In the genomic region with DNA sequence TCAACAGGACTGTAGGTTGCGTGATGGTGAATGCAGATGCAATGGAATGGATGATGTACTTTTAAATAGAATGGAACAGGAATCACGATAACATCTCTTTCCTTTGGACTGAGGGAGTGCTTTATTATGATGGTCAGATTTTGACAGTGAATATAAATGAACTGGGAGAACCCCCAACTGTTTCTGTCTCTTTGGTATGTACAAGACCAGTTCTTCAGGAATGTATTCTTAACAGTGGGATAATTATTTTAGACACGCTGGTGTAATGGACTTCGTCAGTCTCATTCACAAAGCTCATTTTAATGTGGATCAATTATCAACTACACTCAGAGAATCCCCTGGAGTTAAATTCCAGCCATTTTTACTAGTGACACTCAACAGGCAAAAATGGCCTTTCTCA, we compare ENCODE assay signal across 30 cellular contexts.
A peak's percentile ranks its signal among the peaks of the same experiment; 100 is the strongest.
DNase-seq lines count a peak whose midpoint lies in the region; ATAC-seq and TF ChIP-seq lines count a peak whose summit lies in the region.
"Had no signal": no experiment of that assay in that cellular context is flagged by ENCODE, and none has a peak within 500 bp of the region (broad histone marks: within the 10 kb centered on the region; RNA-seq: fewer than 3 reads in every experiment).

No MANE protein-coding gene starts in this region.

- ATAC-seq in activated CD8-positive, alpha-beta T cell treated with anti-CD3 and anti-CD28 coated beads, Interleukin-2, amount 10 ng/mL, durations not matched to agents 7 days and 5 days: no peak
- no peak for ATAC-seq in gastroesophageal sphincter
- ATAC-seq: gastrocnemius medialis, HepG2, lower lobe of right lung had no signal

- no peak for TF ChIP-seq POLR2A in gastroesophageal sphincter (IDR thresholded peaks at IDR 0.05)

- H3K79me2 ChIP-seq in SK-N-SH (ENCODE audit: insufficient read depth): no peaks in the 10 kb centered on the region

- POLR2A ChIA-PET in SK-N-SH (lab: Yijun Ruan, JAX): no interaction called here
- POLR2A ChIA-PET in activated CD8-positive, alpha-beta T cell treated with anti-CD3 and anti-CD28 coated beads, Interleukin-2, amount 10 ng/mL, durations not matched to agents 7 days and 5 days (lab: Charles Lee): no interaction called here

- H3K9me3 Mint-ChIP-seq in activated CD8-positive, alpha-beta T cell treated with anti-CD3 and anti-CD28 coated beads, Interleukin-2, amount 10 ng/mL, durations not matched to agents 7 days and 5 days (ENCODE audit: insufficient read depth): peaks cover 13% of the 10 kb centered on the region

- no peaks in the 10 kb centered on the region for H3F3A ChIP-seq in SK-N-SH (replicated peaks; ENCODE audit: insufficient read depth)

- H3K36me3 ChIP-seq in SK-N-SH (replicated peaks in 1 of 2; ENCODE audit: control insufficient read depth in 1 of 2, insufficient read depth in 2 of 2, low read length in 1 of 2) (no peaks in the 10 kb centered on the region), rectal smooth muscle tissue (ENCODE audit: control insufficient read depth, insufficient read depth, low read length) (no peaks in the 10 kb centered on the region), gastroesophageal sphincter (no peaks in the 10 kb centered on the region)
- H3K36me3 ChIP-seq: BLaER1, gastrocnemius medialis, lower lobe of right lung, prostate gland had no signal

- CTCF ChIA-PET in SK-N-SH (lab: Yijun Ruan, JAX): no interaction called here
- CTCF ChIA-PET in activated CD8-positive, alpha-beta T cell treated with anti-CD3 and anti-CD28 coated beads, Interleukin-2, amount 10 ng/mL, durations not matched to agents 7 days and 5 days (lab: Charles Lee): no interaction called here

- H3K4me1 Mint-ChIP-seq in activated CD8-positive, alpha-beta T cell treated with anti-CD3 and anti-CD28 coated beads, Interleukin-2, amount 10 ng/mL, durations not matched to agents 7 days and 5 days (ENCODE audit: low read depth): no peaks in the 10 kb centered on the region
- H3K4me1 Mint-ChIP-seq: activated B cell treated with CpG ODN at 0.5 μM for 24 hours; activated naive CD8-positive, alpha-beta T cell treated with anti-CD3 and anti-CD28 coated beads for 36 hours had no signal

- TF ChIP-seq EP300 in SK-N-SH (IDR thresholded peaks at IDR 0.05; ENCODE audit: borderline replicate concordance in 1 of 2, low read depth in 1 of 2, low read length in 1 of 2): peak in 1 of 2 experiments; percentile 33; a peak in 1 of 4 replicates
- no peak for TF ChIP-seq EP300 in gastroesophageal sphincter (IDR thresholded peaks at IDR 0.05)

- H3K36me3 Mint-ChIP-seq in activated CD8-positive, alpha-beta T cell treated with anti-CD3 and anti-CD28 coated beads, Interleukin-2, amount 10 ng/mL, durations not matched to agents 7 days and 5 days (ENCODE audit: low read depth): no peaks in the 10 kb centered on the region
- H3K36me3 Mint-ChIP-seq: activated CD4-positive, alpha-beta memory T cell treated with anti-CD3 and anti-CD28 coated beads for 36 hours; activated naive CD8-positive, alpha-beta T cell treated with anti-CD3 and anti-CD28 coated beads for 36 hours had no signal

- H3K27ac ChIP-seq in SK-N-SH (ENCODE audit: low read depth in 2 of 2, low read length in 1 of 2) (peak overlapping the region in 1 of 2 experiments; percentile 92; a peak in 2 of 4 replicates), rectal smooth muscle tissue (ENCODE audit: low read depth, low read length) (peak overlapping the region; percentile 40), gastroesophageal sphincter (peak overlapping the region in 2 of 4 donors; percentile 39 to 56)
- H3K27ac ChIP-seq: BLaER1, gastrocnemius medialis, lower lobe of right lung, RWPE1 had no signal

- no peaks in the 10 kb centered on the region for H4K20me1 ChIP-seq in SK-N-SH (ENCODE audit: insufficient read depth)
- H4K20me1 ChIP-seq: BLaER1 had no signal

- TF ChIP-seq CTCF in SK-N-SH (IDR thresholded peaks at IDR 0.05) (no peak), fibroblast of villous mesenchyme (IDR thresholded peaks at IDR 0.05; ENCODE audit: insufficient read depth, low read depth, low read length) (no peak), gastroesophageal sphincter (IDR thresholded peaks at IDR 0.05) (no peak)

- H3K9ac ChIP-seq in SK-N-SH (no peak overlapping the region), rectal smooth muscle tissue (ENCODE audit: low read length) (no peak overlapping the region)
- H3K9ac ChIP-seq: BLaER1 had no signal

- no peaks in the 10 kb centered on the region; a peak in 1 of 4 replicates for H3K4me1 ChIP-seq in SK-N-SH (ENCODE audit: control insufficient read depth in 1 of 2, insufficient read depth in 2 of 2, low read depth in 1 of 2, low read length in 1 of 2)
- peaks cover 18% of the 10 kb centered on the region for H3K4me1 ChIP-seq in rectal smooth muscle tissue (ENCODE audit: control insufficient read depth, insufficient read depth, low read length)
- H3K4me1 ChIP-seq in gastroesophageal sphincter: peaks cover 4 to 22% (median 10%) of the 10 kb centered on the region in 3 donors
- H3K4me1 ChIP-seq: BLaER1, lower lobe of right lung, prostate gland had no signal

- H3K27ac Mint-ChIP-seq in activated CD8-positive, alpha-beta T cell treated with anti-CD3 and anti-CD28 coated beads, Interleukin-2, amount 10 ng/mL, durations not matched to agents 7 days and 5 days: no peak overlapping the region
- H3K27ac Mint-ChIP-seq: activated B cell treated with CpG ODN at 0.5 μM for 24 hours; activated CD4-positive, alpha-beta memory T cell treated with anti-CD3 and anti-CD28 coated beads for 36 hours; activated naive CD8-positive, alpha-beta T cell treated with anti-CD3 and anti-CD28 coated beads for 36 hours had no signal

- no peaks in the 10 kb centered on the region for H3K9me2 ChIP-seq in SK-N-SH

- no peak overlapping the region for H3K4me2 ChIP-seq in SK-N-SH
- H3K4me2 ChIP-seq: BLaER1 had no signal

- H3K4me3 ChIP-seq in SK-N-SH (ENCODE audit: low read depth in 2 of 2, low read length in 1 of 2) (no peak overlapping the region), fibroblast of villous mesenchyme (ENCODE audit: low read depth, low read length) (no peak overlapping the region), rectal smooth muscle tissue (ENCODE audit: low read length) (no peak overlapping the region), gastroesophageal sphincter (no peak overlapping the region)
- H3K4me3 ChIP-seq: BLaER1, gastrocnemius medialis, lower lobe of right lung, prostate gland, skin epidermis had no signal

- H3K27me3 ChIP-seq in SK-N-SH (ENCODE audit: insufficient read depth) (no peaks in the 10 kb centered on the region), rectal smooth muscle tissue (ENCODE audit: control insufficient read depth, insufficient read depth, low read length) (no peaks in the 10 kb centered on the region), gastroesophageal sphincter (no peaks in the 10 kb centered on the region)
- H3K27me3 ChIP-seq: BLaER1, gastrocnemius medialis had no signal

- TF ChIP-seq RAD21 in SK-N-SH (IDR thresholded peaks at IDR 0.05; ENCODE audit: low read length): no peak

- H2AFZ ChIP-seq in SK-N-SH (ENCODE audit: low read depth): no peak overlapping the region

- H3K4me3 Mint-ChIP-seq in activated CD8-positive, alpha-beta T cell treated with anti-CD3 and anti-CD28 coated beads, Interleukin-2, amount 10 ng/mL, durations not matched to agents 7 days and 5 days: no peak overlapping the region
- H3K4me3 Mint-ChIP-seq: activated B cell treated with CpG ODN at 0.5 μM for 24 hours; activated CD4-positive, alpha-beta memory T cell treated with anti-CD3 and anti-CD28 coated beads for 36 hours; activated naive CD8-positive, alpha-beta T cell treated with anti-CD3 and anti-CD28 coated beads for 36 hours had no signal

- H3K9me3 ChIP-seq in SK-N-SH (0 out of 2 replicates have a peak, but pooled peaks cover 4% of the 10 kb centered on the region), gastroesophageal sphincter (peaks cover 0 to 8% (median 0%) of the 10 kb centered on the region in 3 donors)
- H3K9me3 ChIP-seq: prostate gland had no signal

- peak; percentile 4 for DNase-seq in ELF-1 (ENCODE audit: low read depth, low spot score)
- DNase-seq in SK-N-SH: no peak
- peak; percentile 6 for DNase-seq in fibroblast of villous mesenchyme (ENCODE audit: low read depth)
- DNase-seq in NCI-H510A (lab: John Stamatoyannopoulos, UW): no peak
- no peak for DNase-seq in activated CD8-positive, alpha-beta T cell treated with anti-CD3 and anti-CD28 coated beads, Interleukin-2, amount 10 ng/mL, durations not matched to agents 7 days and 5 days
- DNase-seq in stimulated activated CD4-positive, alpha-beta T cell treated with anti-CD3 and anti-CD28 coated beads, Interleukin-2, amount 100 ng/mL, for 48 hours: no peak
- DNase-seq: activated B cell treated with CpG ODN at 0.5 μM for 24 hours; activated CD4-positive, alpha-beta memory T cell treated with anti-CD3 and anti-CD28 coated beads for 36 hours; activated naive CD8-positive, alpha-beta T cell treated with anti-CD3 and anti-CD28 coated beads for 36 hours; Caco-2; DMS79 treated with DMSO at 0.1 percent for 48 hours; effector CD8-positive, alpha-beta T cell; gastrocnemius medialis; H7; islet precursor cell; Kasumi-1; lower lobe of right lung; NCI-H1105 treated with DMSO at 0.1 percent for 48 hours; NCI-H2029 treated with DMSO at 0.1 percent for 48 hours; NCI-H226; NCI-H82; stimulated activated CD4-positive, alpha-beta T cell treated with anti-CD3 and anti-CD28 coated beads, Interleukin-1b, Interleukin-23, amount 100 ng/mL, for 48 hours; T-helper 9 cell had no signal

- WGBS in SK-N-SH (ENCODE audit: low lambda C conversion rate): 47% methylated on average over 4 of the region's 4 CpGs
- WGBS in gastroesophageal sphincter (ENCODE audit: low coverage in 1 of 2), 2 donors: 13 to 43% methylated on average over 4 of the region's 4 CpGs

- H3K27me3 Mint-ChIP-seq in activated CD8-positive, alpha-beta T cell treated with anti-CD3 and anti-CD28 coated beads, Interleukin-2, amount 10 ng/mL, durations not matched to agents 7 days and 5 days (ENCODE audit: low read depth): no peaks in the 10 kb centered on the region
- H3K27me3 Mint-ChIP-seq: activated B cell treated with CpG ODN at 0.5 μM for 24 hours; activated CD4-positive, alpha-beta memory T cell treated with anti-CD3 and anti-CD28 coated beads for 36 hours had no signal

TF ChIP-seq in SK-N-SH, 30 proteins besides CTCF, POLR2A, EP300 and RAD21:
- TF ChIP-seq, protein P1, sequence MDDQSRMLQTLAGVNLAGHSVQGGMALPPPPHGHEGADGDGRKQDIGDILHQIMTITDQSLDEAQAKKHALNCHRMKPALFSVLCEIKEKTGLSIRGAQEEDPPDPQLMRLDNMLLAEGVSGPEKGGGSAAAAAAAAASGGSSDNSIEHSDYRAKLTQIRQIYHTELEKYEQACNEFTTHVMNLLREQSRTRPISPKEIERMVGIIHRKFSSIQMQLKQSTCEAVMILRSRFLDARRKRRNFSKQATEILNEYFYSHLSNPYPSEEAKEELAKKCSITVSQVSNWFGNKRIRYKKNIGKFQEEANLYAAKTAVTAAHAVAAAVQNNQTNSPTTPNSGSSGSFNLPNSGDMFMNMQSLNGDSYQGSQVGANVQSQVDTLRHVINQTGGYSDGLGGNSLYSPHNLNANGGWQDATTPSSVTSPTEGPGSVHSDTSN (IDR thresholded peaks at IDR 0.05): peak; percentile 60; the same call in 1 of the 2 replicates
- TF ChIP-seq RCOR1 (IDR thresholded peaks at IDR 0.05; ENCODE audit: low read length) (no peak), TCF12 (IDR thresholded peaks at IDR 0.05) (peak; percentile 60), FOXJ3 (CRISPR knock-in tag; IDR thresholded peaks at IDR 0.05) (no peak), JUND (IDR thresholded peaks at IDR 0.05) (0 out of 2 replicates have a peak, but pooled peaks have one; percentile 11)

Comparison
In these comparisons a context has a peak if more than half of its experiments do, and no peak if none do; other contexts are left out.
1. DNase-seq: peak in ELF-1 (single experiment) and fibroblast of villous mesenchyme (single experiment); none in SK-N-SH (single experiment), NCI-H510A (single experiment), activated CD8-positive, alpha-beta T cell treated with anti-CD3 and anti-CD28 coated beads, Interleukin-2, amount 10 ng/mL, durations not matched to agents 7 days and 5 days (single experiment) and stimulated activated CD4-positive, alpha-beta T cell treated with anti-CD3 and anti-CD28 coated beads, Interleukin-2, amount 100 ng/mL, for 48 hours (0 of 2).